Comparison of ENCODE assay signal across 24 cellular contexts in the genomic region with DNA sequence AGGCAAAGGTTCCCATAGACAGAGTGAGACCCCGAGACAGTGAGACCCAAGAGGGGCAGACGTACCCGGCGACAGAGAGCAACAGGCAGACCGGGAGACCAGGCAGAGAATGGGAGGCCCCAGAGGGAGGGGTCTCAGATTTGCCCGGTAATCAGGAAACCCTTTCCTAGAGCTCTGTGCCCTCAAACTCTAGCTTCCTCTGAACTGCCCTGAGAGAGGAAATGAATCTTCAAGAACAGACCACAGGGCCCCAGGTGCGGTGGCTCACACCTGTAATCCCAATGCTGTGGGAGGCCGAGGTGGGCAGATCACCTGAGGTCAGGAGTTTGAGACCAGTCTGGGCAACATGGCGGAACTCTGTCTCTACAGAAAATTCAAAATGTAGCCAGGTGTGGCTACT. TPM values are rescaled to one million over a fixed set of nuclear protein-coding genes. Genes with fewer than 3 reads are reported as not detected.
A peak's percentile ranks its signal among the peaks of the same experiment; 100 is the strongest.
DNase-seq lines count a peak whose midpoint lies in the region; ATAC-seq and TF ChIP-seq lines count a peak whose summit lies in the region.
"Had no signal": no experiment of that assay in that cellular context is flagged by ENCODE, and none has a peak within 500 bp of the region (broad histone marks: within the 10 kb centered on the region; RNA-seq: fewer than 3 reads in every experiment).

No MANE protein-coding gene starts in this region.

- CTCF ChIA-PET in activated CD8-positive, alpha-beta T cell treated with anti-CD3 and anti-CD28 coated beads for 36 hours (lab: Charles Lee) = no interaction called here
- CTCF ChIA-PET in activated CD8-positive, alpha-beta T cell treated with anti-CD3 and anti-CD28 coated beads, Interleukin-2, amount 10 ng/mL, durations not matched to agents 7 days and 5 days (lab: Charles Lee) = interaction anchor here (0.6 kb wide), 1 partner anchor 123 kb away, joined by 3 read pairs; no protein-coding TSS in a partner anchor
- CTCF ChIA-PET in CD4-positive, alpha-beta T cell (lab: Charles Lee) = interaction anchor here (0.9 kb wide), 1 partner anchor 20 kb away, joined by 3 read pairs; no protein-coding TSS in a partner anchor

- 77 to 81% methylated on average over 9 of the region's 9 CpGs for WGBS in endodermal cell (ENCODE audit: insufficient coverage in 1 of 2, insufficient read length in 1 of 2), 2 experiments

- DNase-seq in activated CD8-positive, alpha-beta T cell treated with anti-CD3 and anti-CD28 coated beads for 36 hours = peak; percentile 7
- no peak for DNase-seq in activated CD8-positive, alpha-beta T cell treated with anti-CD3 and anti-CD28 coated beads, Interleukin-2, amount 10 ng/mL, durations not matched to agents 7 days and 5 days
- DNase-seq in endodermal cell = no peak
- DNase-seq in nephron progenitor cell = no peak
- DNase-seq in uterus = no peak
- no peak for DNase-seq in erythroblast (lab: John Stamatoyannopoulos, UW)
- DNase-seq in CD4-positive, alpha-beta T cell = no peak
- DNase-seq: 8988T; activated CD4-positive, alpha-beta T cell treated with anti-CD3 and anti-CD28 coated beads, Interleukin-2, amount 10 ng/mL, durations not matched to agents 24 days and 14 days; activated naive CD4-positive, alpha-beta T cell treated with anti-CD3 and anti-CD28 coated beads for 36 hours; activated T-cell treated with anti-CD3 and anti-CD28 coated beads, Interleukin-2, amount 50 U/mL, for 48 hours; CD8-positive, alpha-beta T cell; DMS 273 treated with DMSO at 0.1 percent for 48 hours; naive B cell; NCI-H2029 treated with DMSO at 0.1 percent for 48 hours; NCI-H2227 treated with DMSO at 0.1 percent for 48 hours; ovary; Peyer's patch; SHP77 treated with DMSO at 0.1 percent for 48 hours; stimulated activated CD4-positive, alpha-beta T cell treated with anti-CD3 and anti-CD28 coated beads, Interleukin-12 subunit alpha, Interleukin-12 subunit beta, amount 100 ng/mL, for 4 hours; stimulated activated CD4-positive, alpha-beta T cell treated with anti-CD3 and anti-CD28 coated beads, Interleukin-4, amount 100 ng/mL, for 1 hour had no signal

- H3K4me3 Mint-ChIP-seq in activated CD8-positive, alpha-beta T cell treated with anti-CD3 and anti-CD28 coated beads for 36 hours = no peak overlapping the region
- no peak overlapping the region for H3K4me3 Mint-ChIP-seq in activated CD8-positive, alpha-beta T cell treated with anti-CD3 and anti-CD28 coated beads, Interleukin-2, amount 10 ng/mL, durations not matched to agents 7 days and 5 days
- peak overlapping the region; percentile 25 for H3K4me3 Mint-ChIP-seq in endodermal cell
- peak overlapping the region; percentile 61 for H3K4me3 Mint-ChIP-seq in nephron progenitor cell
- H3K4me3 Mint-ChIP-seq in CD4-positive, alpha-beta T cell = no peak overlapping the region
- H3K4me3 Mint-ChIP-seq: activated CD4-positive, alpha-beta T cell treated with anti-CD3 and anti-CD28 coated beads, Interleukin-2, amount 10 ng/mL, durations not matched to agents 24 days and 14 days; activated naive CD4-positive, alpha-beta T cell treated with anti-CD3 and anti-CD28 coated beads for 36 hours; CD8-positive, alpha-beta T cell; naive B cell had no signal

- H3K4me1 ChIP-seq in endodermal cell (ENCODE audit: control insufficient read depth, insufficient read depth, low read length) (peaks cover 18% of the 10 kb centered on the region), uterus (peaks cover 15 to 20% of the 10 kb centered on the region in 2 donors)
- H3K4me1 ChIP-seq: Peyer's patch had no signal

- peaks cover 2% of the 10 kb centered on the region for H3K27me3 Mint-ChIP-seq in activated CD8-positive, alpha-beta T cell treated with anti-CD3 and anti-CD28 coated beads for 36 hours
- peaks cover 21% of the 10 kb centered on the region for H3K27me3 Mint-ChIP-seq in activated CD8-positive, alpha-beta T cell treated with anti-CD3 and anti-CD28 coated beads, Interleukin-2, amount 10 ng/mL, durations not matched to agents 7 days and 5 days (ENCODE audit: low read depth)
- H3K27me3 Mint-ChIP-seq in endodermal cell (ENCODE audit: insufficient read depth) = peaks cover 18% of the 10 kb centered on the region
- peaks cover 15% of the 10 kb centered on the region for H3K27me3 Mint-ChIP-seq in nephron progenitor cell (ENCODE audit: low read depth, poor library complexity)
- H3K27me3 Mint-ChIP-seq in CD4-positive, alpha-beta T cell = no peaks in the 10 kb centered on the region

- no peaks in the 10 kb centered on the region for H3K9me3 Mint-ChIP-seq in activated CD8-positive, alpha-beta T cell treated with anti-CD3 and anti-CD28 coated beads for 36 hours
- H3K9me3 Mint-ChIP-seq in activated CD8-positive, alpha-beta T cell treated with anti-CD3 and anti-CD28 coated beads, Interleukin-2, amount 10 ng/mL, durations not matched to agents 7 days and 5 days (ENCODE audit: insufficient read depth) = no peaks in the 10 kb centered on the region
- H3K9me3 Mint-ChIP-seq in endodermal cell (no peaks in the 10 kb centered on the region), nephron progenitor cell (no peaks in the 10 kb centered on the region)
- no peaks in the 10 kb centered on the region for H3K9me3 Mint-ChIP-seq in CD4-positive, alpha-beta T cell
- H3K9me3 Mint-ChIP-seq: activated CD4-positive, alpha-beta T cell treated with anti-CD3 and anti-CD28 coated beads, Interleukin-2, amount 10 ng/mL, durations not matched to agents 24 days and 14 days; activated naive CD4-positive, alpha-beta T cell treated with anti-CD3 and anti-CD28 coated beads for 36 hours; CD8-positive, alpha-beta T cell had no signal

- peak overlapping the region; percentile 68 for H3K27ac ChIP-seq in endodermal cell (ENCODE audit: low read depth, low read length)
- H3K27ac ChIP-seq in uterus = peak overlapping the region; percentile 88 to 91
- no peak overlapping the region for H3K27ac ChIP-seq in CD4-positive, alpha-beta T cell (ENCODE audit: low read depth, low read length)
- H3K27ac ChIP-seq: ovary, Peyer's patch, VCaP had no signal

- H3K4me1 Mint-ChIP-seq in activated CD8-positive, alpha-beta T cell treated with anti-CD3 and anti-CD28 coated beads for 36 hours (ENCODE audit: low read depth) = peaks cover 3% of the 10 kb centered on the region
- H3K4me1 Mint-ChIP-seq in activated CD8-positive, alpha-beta T cell treated with anti-CD3 and anti-CD28 coated beads, Interleukin-2, amount 10 ng/mL, durations not matched to agents 7 days and 5 days (ENCODE audit: low read depth) = peaks cover 13% of the 10 kb centered on the region
- peaks cover 31% of the 10 kb centered on the region for H3K4me1 Mint-ChIP-seq in endodermal cell
- peaks cover 63% of the 10 kb centered on the region for H3K4me1 Mint-ChIP-seq in nephron progenitor cell
- no peaks in the 10 kb centered on the region for H3K4me1 Mint-ChIP-seq in CD4-positive, alpha-beta T cell (ENCODE audit: low read depth)
- H3K4me1 Mint-ChIP-seq: naive B cell had no signal

- POLR2A ChIA-PET in activated CD8-positive, alpha-beta T cell treated with anti-CD3 and anti-CD28 coated beads for 36 hours (lab: Charles Lee) = no interaction called here
- POLR2A ChIA-PET in activated CD8-positive, alpha-beta T cell treated with anti-CD3 and anti-CD28 coated beads, Interleukin-2, amount 10 ng/mL, durations not matched to agents 7 days and 5 days (lab: Charles Lee) = no interaction called here
- POLR2A ChIA-PET in CD4-positive, alpha-beta T cell (lab: Charles Lee) = no interaction called here

- H3K27ac Mint-ChIP-seq in activated CD8-positive, alpha-beta T cell treated with anti-CD3 and anti-CD28 coated beads for 36 hours = no peak overlapping the region
- no peak overlapping the region for H3K27ac Mint-ChIP-seq in activated CD8-positive, alpha-beta T cell treated with anti-CD3 and anti-CD28 coated beads, Interleukin-2, amount 10 ng/mL, durations not matched to agents 7 days and 5 days
- H3K27ac Mint-ChIP-seq in endodermal cell (peak overlapping the region; percentile 87), nephron progenitor cell (peak overlapping the region; percentile 95)
- H3K27ac Mint-ChIP-seq in CD4-positive, alpha-beta T cell = no peak overlapping the region
- H3K27ac Mint-ChIP-seq: activated CD4-positive, alpha-beta T cell treated with anti-CD3 and anti-CD28 coated beads, Interleukin-2, amount 10 ng/mL, durations not matched to agents 24 days and 14 days; activated naive CD4-positive, alpha-beta T cell treated with anti-CD3 and anti-CD28 coated beads for 36 hours; CD8-positive, alpha-beta T cell; naive B cell had no signal

- no peak for TF ChIP-seq CTCF in activated CD8-positive, alpha-beta T cell treated with anti-CD3 and anti-CD28 coated beads for 36 hours (IDR thresholded peaks at IDR 0.05)
- TF ChIP-seq CTCF in endodermal cell (conservative IDR thresholded peaks at IDR 0.05) = no peak
- TF ChIP-seq CTCF in nephron progenitor cell (IDR thresholded peaks at IDR 0.05) = no peak
- no peak for TF ChIP-seq CTCF in uterus (IDR thresholded peaks at IDR 0.05)
- TF ChIP-seq CTCF in CD4-positive, alpha-beta T cell (IDR thresholded peaks at IDR 0.05) = no peak

- H3K9ac ChIP-seq in endodermal cell (ENCODE audit: extremely low read depth, low read length, poor library complexity, severe bottlenecking) = no peak overlapping the region

- H3K9me3 ChIP-seq in endodermal cell (ENCODE audit: control insufficient read depth, low read length) = no peaks in the 10 kb centered on the region
- H3K9me3 ChIP-seq in uterus = no peaks in the 10 kb centered on the region
- no peaks in the 10 kb centered on the region for H3K9me3 ChIP-seq in CD4-positive, alpha-beta T cell (ENCODE audit: control insufficient read depth, low read length)
- H3K9me3 ChIP-seq: ovary, Peyer's patch had no signal

- no peak for TF ChIP-seq POLR2A in uterus (IDR thresholded peaks at IDR 0.05)
- TF ChIP-seq POLR2A in erythroblast (IDR thresholded peaks at IDR 0.05; ENCODE audit: low read length) = no peak

- no peak for ATAC-seq in activated CD8-positive, alpha-beta T cell treated with anti-CD3 and anti-CD28 coated beads for 36 hours
- ATAC-seq in activated CD8-positive, alpha-beta T cell treated with anti-CD3 and anti-CD28 coated beads, Interleukin-2, amount 10 ng/mL, durations not matched to agents 7 days and 5 days = no peak
- ATAC-seq in activated CD4-positive, CD25-positive, alpha-beta regulatory T cell treated with anti-CD3 and anti-CD28 coated beads, Interleukin-2, amount 50 U/mL, for 24 hours = no peak
- no peak for ATAC-seq in CD4-positive, alpha-beta T cell (ENCODE audit: poor library complexity)
- ATAC-seq: CD8-positive, alpha-beta T cell; left lobe of liver had no signal

- no peaks in the 10 kb centered on the region for H3K36me3 ChIP-seq in endodermal cell (ENCODE audit: control insufficient read depth, insufficient read depth, low read length)
- no peaks in the 10 kb centered on the region for H3K36me3 ChIP-seq in uterus
- H3K36me3 ChIP-seq: ovary, Peyer's patch had no signal

- H3K27me3 ChIP-seq in endodermal cell (ENCODE audit: control insufficient read depth, insufficient read depth, low read length, poor library complexity, severe bottlenecking) (peaks cover 53% of the 10 kb centered on the region), uterus (no peaks in the 10 kb centered on the region)
- H3K27me3 ChIP-seq in CD4-positive, alpha-beta T cell (ENCODE audit: control insufficient read depth, insufficient read depth, low read length) = no peaks in the 10 kb centered on the region
- H3K27me3 ChIP-seq: ovary, Peyer's patch had no signal

- no peak overlapping the region for H3K4me3 ChIP-seq in endodermal cell (ENCODE audit: low read length)
- no peak overlapping the region for H3K4me3 ChIP-seq in uterus
- H3K4me3 ChIP-seq: ovary, Peyer's patch had no signal

- H3K36me3 Mint-ChIP-seq in activated CD8-positive, alpha-beta T cell treated with anti-CD3 and anti-CD28 coated beads for 36 hours (ENCODE audit: low read depth) = no peaks in the 10 kb centered on the region
- no peaks in the 10 kb centered on the region for H3K36me3 Mint-ChIP-seq in activated CD8-positive, alpha-beta T cell treated with anti-CD3 and anti-CD28 coated beads, Interleukin-2, amount 10 ng/mL, durations not matched to agents 7 days and 5 days (ENCODE audit: low read depth)
- H3K36me3 Mint-ChIP-seq in endodermal cell (ENCODE audit: low read depth) = no peaks in the 10 kb centered on the region
- no peaks in the 10 kb centered on the region for H3K36me3 Mint-ChIP-seq in nephron progenitor cell (ENCODE audit: low read depth)
- H3K36me3 Mint-ChIP-seq in CD4-positive, alpha-beta T cell (ENCODE audit: low read depth) = no peaks in the 10 kb centered on the region
- H3K36me3 Mint-ChIP-seq: CD8-positive, alpha-beta T cell; naive B cell had no signal

- intact Hi-C loops in activated CD8-positive, alpha-beta T cell treated with anti-CD3 and anti-CD28 coated beads for 36 hours (cut with micrococcal nuclease) = no loop called here
- intact Hi-C loops in uterus (cut with DNase I; ENCODE audit: low total_unique reads) = no loop called here
- intact Hi-C loops in CD4-positive, alpha-beta T cell (cut with DNase I, micrococcal nuclease) = no loop called here

RNA-seq across cellular contexts. Expression of a gene that starts 47.7 kb away (rescaled TPM):
- total RNA-seq in activated CD8-positive, alpha-beta T cell treated with anti-CD3 and anti-CD28 coated beads for 36 hours = 10 to 100 TPM; 38.3 to 43.4 TPM
- total RNA-seq in activated CD8-positive, alpha-beta T cell treated with anti-CD3 and anti-CD28 coated beads, Interleukin-2, amount 10 ng/mL, durations not matched to agents 7 days and 5 days = 10 to 100 TPM; 31.6 to 32.1 TPM
- 10 to 100 TPM; 36.8 to 37.7 TPM for total RNA-seq in endodermal cell
- 29.1 TPM for polyA plus RNA-seq in endodermal cell (2013, experiment 1 of 2)
- polyA plus RNA-seq in endodermal cell (2013, experiment 2 of 2) = 28.5 TPM
- 10 to 100 TPM in 2 of 4 donors, 1 to 10 TPM in 2; 7.6 to 37.4 (median 16.4) TPM for total RNA-seq in uterus
- 10 to 100 TPM; 33.1 to 37.6 TPM for total RNA-seq in CD4-positive, alpha-beta T cell

RNA-seq across cellular contexts. Expression of a gene that starts 47.8 kb away (rescaled TPM):
- 1 to 10 TPM; 8.9 to 9.5 TPM for total RNA-seq in activated CD8-positive, alpha-beta T cell treated with anti-CD3 and anti-CD28 coated beads for 36 hours
- total RNA-seq in activated CD8-positive, alpha-beta T cell treated with anti-CD3 and anti-CD28 coated beads, Interleukin-2, amount 10 ng/mL, durations not matched to agents 7 days and 5 days = 10 to 100 TPM; 11.8 to 12.8 TPM
- total RNA-seq in endodermal cell (10 to 100 TPM; 40.1 to 40.8 TPM), uterus (10 to 100 TPM; 14.7 to 31.8 (median 17.8) TPM)
- 28.2 TPM for polyA plus RNA-seq in endodermal cell (2013, experiment 1 of 2)
- 33.3 TPM for polyA plus RNA-seq in endodermal cell (2013, experiment 2 of 2)
- total RNA-seq in CD4-positive, alpha-beta T cell = 1 to 10 TPM; 1.0 to 1.8 TPM

Comparison
In these comparisons a context has a peak if more than half of its experiments do, and no peak if none do; other contexts are left out.
1. H3K27ac Mint-ChIP-seq: peak in endodermal cell (single experiment) and nephron progenitor cell (single experiment); none in activated CD8-positive, alpha-beta T cell treated with anti-CD3 and anti-CD28 coated beads for 36 hours (single experiment), activated CD8-positive, alpha-beta T cell treated with anti-CD3 and anti-CD28 coated beads, Interleukin-2, amount 10 ng/mL, durations not matched to agents 7 days and 5 days (single experiment) and CD4-positive, alpha-beta T cell (single experiment).
2. H3K4me3 Mint-ChIP-seq: peak in endodermal cell (single experiment) and nephron progenitor cell (single experiment); none in activated CD8-positive, alpha-beta T cell treated with anti-CD3 and anti-CD28 coated beads for 36 hours (single experiment), activated CD8-positive, alpha-beta T cell treated with anti-CD3 and anti-CD28 coated beads, Interleukin-2, amount 10 ng/mL, durations not matched to agents 7 days and 5 days (single experiment) and CD4-positive, alpha-beta T cell (single experiment).